In the genomic region with DNA sequence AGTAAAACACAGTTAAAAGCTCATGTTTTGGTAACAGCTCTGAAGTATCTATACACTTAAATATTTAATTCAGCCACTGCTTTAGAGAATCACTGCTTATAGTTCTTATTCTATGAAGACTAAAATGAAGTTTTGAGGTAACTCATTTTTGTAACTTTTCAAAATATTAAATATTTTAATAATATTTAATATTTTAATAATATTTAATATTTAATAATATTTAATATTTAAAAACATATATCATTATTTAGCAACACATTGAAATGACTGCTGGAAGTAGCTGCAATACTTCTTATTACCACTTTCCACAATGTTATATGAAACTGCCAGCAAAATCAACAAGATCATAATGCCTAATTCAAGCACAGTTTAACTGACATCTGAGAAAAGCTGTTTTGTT, we compare ENCODE assay signal across 24 cellular contexts. TPM values are rescaled to one million over a fixed set of nuclear protein-coding genes. Genes with fewer than 3 reads are reported as not detected.
DNase-seq lines count a peak whose midpoint lies in the region; ATAC-seq, FAIRE-seq and TF ChIP-seq lines count a peak whose summit lies in the region.
"Had no signal": no experiment of that assay in that cellular context is flagged by ENCODE, and none has a peak within 500 bp of the region (broad histone marks: within the 10 kb centered on the region; RNA-seq: fewer than 3 reads in every experiment).

No MANE protein-coding gene starts in this region.

- no peak overlapping the region for H3K4me3 ChIP-seq in pancreas
- H3K4me3 ChIP-seq: A549; BLaER1 treated with 17β-estradiol and CSF1 and Interleukin-3, amounts not matched to agents 10 nM and 100 nM; GM23338 had no signal

- no peaks in the 10 kb centered on the region for H3K9me3 ChIP-seq in pancreas
- H3K9me3 ChIP-seq: A549, BE2C had no signal

- H3K4me1 Mint-ChIP-seq in WTC11, result no peaks in the 10 kb centered on the region
- H3K4me1 Mint-ChIP-seq: CD14-positive monocyte; CD8-positive, alpha-beta memory T cell; GM23338; H9 had no signal

- TF ChIP-seq CTCF in WTC11 (IDR thresholded peaks at IDR 0.05) (no peak), pancreas (IDR thresholded peaks at IDR 0.05) (no peak)

- no peak overlapping the region for H3K27ac ChIP-seq in pancreas
- H3K27ac ChIP-seq: 22Rv1; A549; BLaER1 treated with 17β-estradiol and CSF1 and Interleukin-3, amounts not matched to agents 10 nM and 100 nM had no signal

- H3K4me3 Mint-ChIP-seq in WTC11, result no peak overlapping the region
- H3K4me3 Mint-ChIP-seq: CD14-positive monocyte; CD4-positive, alpha-beta T cell; GM23338; H9; HFFc6 had no signal

- H3K27me3 ChIP-seq in pancreas, result no peaks in the 10 kb centered on the region
- H3K27me3 ChIP-seq: BLaER1 treated with 17β-estradiol and CSF1 and Interleukin-3, amounts not matched to agents 10 nM and 100 nM had no signal

- CTCF ChIA-PET in WTC11 (lab: Charles Lee), result interaction anchor here (1.6 kb wide), 1 partner anchor 21 kb away, joined by 6 read pairs; no protein-coding TSS in a partner anchor

- FAIRE-seq in A204.1 (lab: Jason Lieb, UNC) (peak; percentile 90), pancreas (lab: Jason Lieb, UNC) (peak; percentile 29)
- FAIRE-seq: A549, GM12891, GM18507 had no signal

- no peaks in the 10 kb centered on the region for H3K36me3 ChIP-seq in pancreas
- H3K36me3 ChIP-seq: BE2C; BLaER1 treated with 17β-estradiol and CSF1 and Interleukin-3, amounts not matched to agents 10 nM and 100 nM had no signal

- DNase-seq in WTC11 (ENCODE audit: low spot score), result no peak
- no peak for DNase-seq in pancreas
- DNase-seq in NCI-H69 (lab: John Stamatoyannopoulos, UW), result no peak
- DNase-seq: ACHN; AML-193; BE2C; CD4-positive, alpha-beta T cell; CD8-positive, alpha-beta memory T cell; DMS 273 treated with DMSO at 0.1 percent for 48 hours; DMS79; EL; GF-D8; H9; HFFc6 had no signal

- no peaks in the 10 kb centered on the region for H3K4me1 ChIP-seq in pancreas
- H3K4me1 ChIP-seq: A549, BE2C had no signal

- H3K36me3 Mint-ChIP-seq in WTC11, result no peaks in the 10 kb centered on the region
- H3K36me3 Mint-ChIP-seq: CD14-positive monocyte had no signal

- POLR2A ChIA-PET in WTC11 (lab: Charles Lee), result no interaction called here

- intact Hi-C loops in pancreas (cut with DNase I), result no loop called here

- ATAC-seq in WTC11, result no peak
- ATAC-seq in pancreas, result no peak
- ATAC-seq in HG02763 (IDR thresholded peaks at IDR 0.05; ENCODE audit: unreplicated experiment), result no peak
- ATAC-seq in esophagus mucosa, result no peak
- ATAC-seq: A549, GM23338 had no signal

- H3K27me3 Mint-ChIP-seq in WTC11 (ENCODE audit: low read depth), result no peaks in the 10 kb centered on the region
- H3K27me3 Mint-ChIP-seq: CD4-positive, alpha-beta T cell had no signal

- no peak overlapping the region for H3K27ac Mint-ChIP-seq in WTC11
- H3K27ac Mint-ChIP-seq: CD14-positive monocyte; CD4-positive, alpha-beta T cell; CD8-positive, alpha-beta memory T cell; GM23338; H9; HFFc6 had no signal

- H3K9me3 Mint-ChIP-seq in WTC11, result no peaks in the 10 kb centered on the region
- H3K9me3 Mint-ChIP-seq: CD4-positive, alpha-beta T cell; GM23338; H9; HFFc6 had no signal

TF ChIP-seq in WTC11, 78 proteins besides CTCF, POLR2A, EP300 and RAD21:
- TF ChIP-seq AR (CRISPR knock-in tag; IDR thresholded peaks at IDR 0.05), result no peak
- TF ChIP-seq HMGA2 (CRISPR knock-in tag; IDR thresholded peaks at IDR 0.05), result peak; percentile 95; the same call in 1 of the 2 replicates

RNA-seq across cellular contexts. Expression of gene GCNT4, which starts 18.7 kb away (rescaled TPM):
- total RNA-seq in WTC11 (2021) (0.71 to 1.8 TPM (median 0.80 TPM) in 3 replicates), pancreas (1 to 10 TPM; 1.5 to 6.4 (median 2.8) TPM), esophagus mucosa (1.4 TPM)
- 1 to 10 TPM; 1.7 to 3.2 TPM for polyA plus RNA-seq in pancreas
- polyA plus RNA-seq: CD14-positive monocyte had no signal
